Comparison of ENCODE assay signal across 19 cellular contexts in the genomic region with DNA sequence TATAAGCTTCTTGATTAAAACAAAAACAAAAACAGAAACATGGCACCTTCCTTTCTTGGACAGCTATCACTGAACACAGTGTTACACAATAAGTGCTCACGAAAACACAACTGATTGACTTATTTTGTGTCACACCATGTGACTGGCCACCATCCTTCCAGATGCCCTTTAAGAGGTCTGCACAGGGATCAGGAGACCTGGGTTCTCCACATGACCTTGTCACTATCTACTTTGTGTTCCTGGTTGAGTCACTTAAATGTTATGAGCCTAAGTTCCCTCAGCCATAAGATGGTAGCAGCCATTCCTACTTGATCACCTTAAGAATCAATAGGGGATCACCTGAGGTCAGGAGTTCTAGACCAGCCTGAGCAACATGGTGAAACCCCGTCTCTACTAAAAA.
"Had no signal": no experiment of that assay in that cellular context is flagged by ENCODE, and none has a peak within 500 bp of the region (broad histone marks: within the 10 kb centered on the region; RNA-seq: fewer than 3 reads in every experiment).

No MANE protein-coding gene starts in this region.

- H3K27me3 Mint-ChIP-seq: activated CD8-positive, alpha-beta memory T cell treated with anti-CD3 and anti-CD28 coated beads, Interleukin-2, amount 10 ng/mL, durations not matched to agents 7 days and 5 days; naive B cell; progenitor cell of endocrine pancreas had no signal

- H3K27ac Mint-ChIP-seq: activated CD8-positive, alpha-beta memory T cell treated with anti-CD3 and anti-CD28 coated beads, Interleukin-2, amount 10 ng/mL, durations not matched to agents 7 days and 5 days had no signal

- H3K4me3 Mint-ChIP-seq: activated CD8-positive, alpha-beta memory T cell treated with anti-CD3 and anti-CD28 coated beads, Interleukin-2, amount 10 ng/mL, durations not matched to agents 7 days and 5 days; activated T-cell treated with anti-CD3 and anti-CD28 coated beads, Interleukin-2, amount 50 U/mL, for 4 hours; naive B cell; T-helper 2 cell treated with Interferon-gamma antibody and Interleukin-4, amounts not matched to agents 5 μg/mL and 100 μg/mL, for 36 hours had no signal

- H3K4me3 ChIP-seq: colonic mucosa, gastrocnemius medialis, lower lobe of right lung, sigmoid colon, thoracic aorta had no signal

- H3K9me3 ChIP-seq: colonic mucosa, gastrocnemius medialis, lower lobe of right lung, sigmoid colon, thoracic aorta had no signal

- H3K27me3 ChIP-seq: colonic mucosa, gastrocnemius medialis, sigmoid colon had no signal

- H3K36me3 Mint-ChIP-seq: naive B cell had no signal

- FAIRE-seq: astrocyte had no signal

- H3K27ac ChIP-seq: colonic mucosa, lower lobe of right lung, sigmoid colon, thoracic aorta had no signal

- ATAC-seq: activated CD4-positive, CD25-positive, alpha-beta regulatory T cell treated with anti-CD3 and anti-CD28 coated beads, Interleukin-2, amount 50 U/mL, for 24 hours; activated CD8-positive, alpha-beta memory T cell treated with anti-CD3 and anti-CD28 coated beads, Interleukin-2, amount 10 ng/mL, durations not matched to agents 7 days and 5 days; activated T-cell treated with anti-CD3 and anti-CD28 coated beads, Interleukin-2, amount 50 U/mL, for 4 hours; gastrocnemius medialis; lower lobe of right lung; stimulated activated naive CD8-positive, alpha-beta T cell treated with anti-CD3 and anti-CD28 coated beads, Interleukin-15, Interleukin-2, amounts not matched to agents 100 U/mL and 50 U/mL, for 24 hours had no signal

- H3K9me3 Mint-ChIP-seq: activated T-cell treated with anti-CD3 and anti-CD28 coated beads, Interleukin-2, amount 50 U/mL, for 4 hours; naive B cell; T-helper 2 cell treated with Interferon-gamma antibody and Interleukin-4, amounts not matched to agents 5 μg/mL and 100 μg/mL, for 36 hours had no signal

- H3K36me3 ChIP-seq: colonic mucosa, gastrocnemius medialis, lower lobe of right lung, sigmoid colon had no signal

- DNase-seq: activated CD4-positive, alpha-beta T cell treated with anti-CD3 and anti-CD28 coated beads, Interleukin-2, amount 50 U/mL, for 48 hours; activated CD8-positive, alpha-beta memory T cell treated with anti-CD3 and anti-CD28 coated beads, Interleukin-2, amount 10 ng/mL, durations not matched to agents 7 days and 5 days; activated gamma-delta T cell treated with Interleukin-2 at 50 U/mL for 16 hours; activated T-cell treated with anti-CD3 and anti-CD28 coated beads, Interleukin-2, amount 50 U/mL, for 4 hours; colonic mucosa; effector CD4-positive, alpha-beta T cell; gastrocnemius medialis; kidney glomerular epithelial cell; lower lobe of right lung; midbrain; naive B cell; sigmoid colon; stimulated activated CD4-positive, alpha-beta T cell treated with anti-CD3 and anti-CD28 coated beads, Interleukin-12 subunit alpha, Interleukin-12 subunit beta, amount 100 ng/mL, for 4 hours; stimulated activated naive CD8-positive, alpha-beta T cell treated with anti-CD3 and anti-CD28 coated beads, Interleukin-15, Interleukin-2, amounts not matched to agents 100 U/mL and 50 U/mL, for 24 hours had no signal
